Comparison of ENCODE assay signal across 22 cellular contexts in the genomic region with DNA sequence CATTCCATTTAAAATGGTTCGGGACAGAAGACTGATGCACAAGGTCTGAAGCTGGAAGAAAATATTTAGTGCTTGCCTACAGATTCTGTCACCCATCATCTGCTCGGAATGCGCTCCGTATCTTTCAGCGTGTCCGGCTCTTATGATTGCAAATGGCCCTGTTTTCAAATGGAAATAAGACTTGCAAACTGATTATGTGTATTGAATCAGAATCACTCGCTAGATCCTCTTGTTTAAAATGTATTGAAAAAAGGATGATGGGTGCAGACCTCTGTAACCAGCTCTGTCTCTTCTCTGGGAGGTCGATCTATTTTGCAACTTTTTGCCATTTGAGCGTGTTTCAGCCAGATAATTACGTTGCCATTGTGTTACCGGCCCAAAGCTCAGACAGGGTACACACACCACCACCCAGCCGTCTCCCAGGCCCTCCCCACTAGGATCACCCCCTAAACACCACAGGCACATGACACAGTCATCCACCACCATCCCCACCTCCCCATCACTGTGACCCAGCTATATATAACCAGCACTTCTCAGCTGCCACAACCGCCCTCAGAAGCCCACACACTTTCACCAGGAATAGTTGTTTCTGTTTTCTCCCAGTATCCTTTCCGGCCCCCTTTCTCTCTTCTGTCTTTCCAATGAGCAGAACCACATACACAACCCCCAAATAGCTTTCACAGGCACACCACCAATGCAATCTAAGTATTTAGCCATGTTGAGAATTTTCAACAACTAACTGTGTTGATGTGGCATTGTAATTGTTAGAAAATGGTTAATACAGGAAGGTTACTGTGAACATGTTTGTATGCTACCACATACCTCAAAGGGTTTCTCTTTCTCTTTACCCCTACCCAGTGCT. TPM values are rescaled to one million over a fixed set of nuclear protein-coding genes. Genes with fewer than 3 reads are reported as not detected.
DNase-seq lines count a peak whose midpoint lies in the region; FAIRE-seq and TF ChIP-seq lines count a peak whose summit lies in the region.
"Had no signal": no experiment of that assay in that cellular context is flagged by ENCODE, and none has a peak within 500 bp of the region (broad histone marks: within the 10 kb centered on the region; RNA-seq: fewer than 3 reads in every experiment).

No MANE protein-coding gene starts in this region.

- no peaks in the 10 kb centered on the region for H3K9me3 ChIP-seq in osteoblast (ENCODE audit: low read depth, low read length)
- H3K9me3 ChIP-seq: ascending aorta, esophagus muscularis mucosa, gastrocnemius medialis, pancreas, testis had no signal

- H3K79me2 ChIP-seq in osteoblast (ENCODE audit: insufficient read depth, low read length), result no peaks in the 10 kb centered on the region

- no peak overlapping the region for H2AFZ ChIP-seq in osteoblast (ENCODE audit: low read length)

- no peaks in the 10 kb centered on the region for H4K20me1 ChIP-seq in osteoblast (ENCODE audit: insufficient read depth, low read length)

- FAIRE-seq in bronchial epithelial cell (lab: Jason Lieb, UNC), result no peak
- FAIRE-seq: pancreas had no signal

- DNase-seq in H7, result peak; percentile 29
- peak; percentile 29 for DNase-seq in NCI-H1092 (lab: John Stamatoyannopoulos, UW)
- no peak for DNase-seq in bronchial epithelial cell (ENCODE audit: low read depth)
- DNase-seq in osteoblast (ENCODE audit: insufficient read length, low spot score, missing footprints), result peak; percentile 45
- no peak for DNase-seq in activated CD4-positive, CD25-positive, alpha-beta regulatory T cell (lab: John Stamatoyannopoulos, UW)
- no peak for DNase-seq in stimulated activated CD4-positive, alpha-beta T cell treated with anti-CD3 and anti-CD28 coated beads, Interleukin-15, amount 100 ng/mL, for 24 hours
- no peak for DNase-seq in C1 segment of cervical spinal cord (lab: John Stamatoyannopoulos, UW)
- DNase-seq: activated CD4-positive, alpha-beta T cell treated with anti-CD3 and anti-CD28 coated beads for 4 hours; CD8-positive, alpha-beta T cell; gastrocnemius medialis; MM.1S; natural killer cell; pancreas; T-cell; testis had no signal

- H3K36me3 ChIP-seq in H7 (replicated peaks; ENCODE audit: control insufficient read depth, insufficient read depth, low read length) (no peaks in the 10 kb centered on the region), bronchial epithelial cell (ENCODE audit: control insufficient read depth, insufficient read depth, low read length) (no peaks in the 10 kb centered on the region), osteoblast (ENCODE audit: insufficient read depth, low read length) (no peaks in the 10 kb centered on the region)
- H3K36me3 ChIP-seq: ascending aorta, esophagus muscularis mucosa, gastrocnemius medialis, pancreas had no signal

- no peak overlapping the region for H3K27ac ChIP-seq in osteoblast (ENCODE audit: low read depth, low read length)
- H3K27ac ChIP-seq: ascending aorta, esophagus muscularis mucosa, gastrocnemius medialis, pancreas, testis had no signal

- H3K4me2 ChIP-seq in osteoblast (ENCODE audit: insufficient read depth, low read length), result no peak overlapping the region

- H3K27me3 ChIP-seq in H7 (ENCODE audit: control insufficient read depth, insufficient read depth, low read length), result peaks cover 99% of the 10 kb centered on the region
- peaks cover 38% of the 10 kb centered on the region for H3K27me3 ChIP-seq in bronchial epithelial cell (ENCODE audit: control insufficient read depth, insufficient read depth, low read length)
- H3K27me3 ChIP-seq in osteoblast (ENCODE audit: insufficient read depth, low read length), result peaks cover 93% of the 10 kb centered on the region
- H3K27me3 ChIP-seq: testis had no signal

- H3K4me3 ChIP-seq in H7 (ENCODE audit: insufficient read depth, low read depth, low read length) (no peak overlapping the region), bronchial epithelial cell (ENCODE audit: low read depth, low read length) (peak overlapping the region; percentile 44), osteoblast (ENCODE audit: insufficient read depth, low read length) (no peak overlapping the region)
- H3K4me3 ChIP-seq: ascending aorta, esophagus muscularis mucosa, gastrocnemius medialis, pancreas, testis had no signal

- H3K4me1 ChIP-seq in osteoblast (ENCODE audit: insufficient read depth, low read length), result no peaks in the 10 kb centered on the region
- H3K4me1 ChIP-seq: ascending aorta, testis had no signal

- TF ChIP-seq CTCF in bronchial epithelial cell (IDR thresholded peaks at IDR 0.05; ENCODE audit: insufficient read depth, low read length, severe bottlenecking) (no peak), osteoblast (IDR thresholded peaks at IDR 0.05; ENCODE audit: extremely low read depth, low read depth, low read length) (no peak)

RNA-seq across cellular contexts. Expression of a gene that starts 10.7 kb away (rescaled TPM):
- 0.78 and 1.7 TPM in 2 replicates for total RNA-seq in H7 (2014; rRNA removed; shearing (Covaris generic))
- 4.1 and 6.6 TPM in 2 replicates for total RNA-seq in bronchial epithelial cell
- not detected in 2 replicates for total RNA-seq in osteoblast
- total RNA-seq: ascending aorta; CD8-positive, alpha-beta T cell; cerebellum; gastrocnemius medialis; kidney epithelial cell; mesenteric fat pad; natural killer cell; NCI-H460; OCI-LY7 had no signal

Comparison
In these comparisons a context has a peak if more than half of its experiments do, and no peak if none do; other contexts are left out.
1. DNase-seq: peak in H7 (single experiment), NCI-H1092 (single experiment) and osteoblast (single experiment); none in bronchial epithelial cell (single experiment), activated CD4-positive, CD25-positive, alpha-beta regulatory T cell (0 of 4), stimulated activated CD4-positive, alpha-beta T cell treated with anti-CD3 and anti-CD28 coated beads, Interleukin-15, amount 100 ng/mL, for 24 hours (single experiment) and C1 segment of cervical spinal cord (0 of 14).